ENCODE assay signal across 1 cellular context in the genomic region with DNA sequence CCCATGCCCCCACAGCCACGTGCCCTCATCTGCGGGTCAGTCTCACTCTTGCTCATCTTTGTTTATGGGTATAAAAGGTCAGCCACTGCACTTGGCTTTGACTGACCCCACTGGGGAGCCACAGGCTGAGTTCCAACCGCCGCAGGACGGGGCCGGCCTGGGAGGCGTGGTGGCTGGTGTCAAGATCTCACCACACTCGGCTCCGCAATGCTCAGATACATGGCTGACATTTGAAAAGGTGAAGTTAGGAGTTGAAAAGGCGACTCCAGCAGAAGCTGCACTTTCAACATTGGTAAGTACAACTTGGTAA.
TF ChIP-seq lines count a peak whose summit lies in the region.

No MANE protein-coding gene starts in this region.

TF ChIP-seq in H1, 55 proteins besides CTCF, POLR2A, EP300 and RAD21:
- TF ChIP-seq NANOG (IDR thresholded peaks at IDR 0.05; ENCODE audit: insufficient read depth, low read depth, low read length, poor library complexity, severe bottlenecking) (no peak), TEAD4 (IDR thresholded peaks at IDR 0.05; ENCODE audit: low read depth, low read length) (no peak), RBBP5 (IDR thresholded peaks at IDR 0.05; ENCODE audit: borderline replicate concordance, low read depth, low read length) (no peak), BACH1 (IDR thresholded peaks at IDR 0.05; ENCODE audit: low read length) (no peak), CREB1 (IDR thresholded peaks at IDR 0.05) (no peak), CBX5 (IDR thresholded peaks at IDR 0.05; ENCODE audit: low read depth, low read length) (no peak), CBX8 (IDR thresholded peaks at IDR 0.05; ENCODE audit: borderline replicate concordance, low read depth, low read length) (no peak), YY1 (IDR thresholded peaks at IDR 0.05; ENCODE audit: low read depth, low read length) (no peak), PHF8 (conservative IDR thresholded peaks at IDR 0.05; ENCODE audit: low read depth, low read length) (no peak), KDM4A (IDR thresholded peaks at IDR 0.05; ENCODE audit: low read depth, low read length, severe bottlenecking) (no peak), TAF1 (IDR thresholded peaks at IDR 0.05; ENCODE audit: low read depth, low read length) (no peak), EGR1 (IDR thresholded peaks at IDR 0.05; ENCODE audit: borderline replicate concordance, low read depth, low read length) (no peak), POU5F1 (IDR thresholded peaks at IDR 0.05; ENCODE audit: low read depth, low read length) (no peak), GTF2F1 (IDR thresholded peaks at IDR 0.05; ENCODE audit: borderline replicate concordance, low read depth, low read length) (no peak)
- TF ChIP-seq, protein P1, sequence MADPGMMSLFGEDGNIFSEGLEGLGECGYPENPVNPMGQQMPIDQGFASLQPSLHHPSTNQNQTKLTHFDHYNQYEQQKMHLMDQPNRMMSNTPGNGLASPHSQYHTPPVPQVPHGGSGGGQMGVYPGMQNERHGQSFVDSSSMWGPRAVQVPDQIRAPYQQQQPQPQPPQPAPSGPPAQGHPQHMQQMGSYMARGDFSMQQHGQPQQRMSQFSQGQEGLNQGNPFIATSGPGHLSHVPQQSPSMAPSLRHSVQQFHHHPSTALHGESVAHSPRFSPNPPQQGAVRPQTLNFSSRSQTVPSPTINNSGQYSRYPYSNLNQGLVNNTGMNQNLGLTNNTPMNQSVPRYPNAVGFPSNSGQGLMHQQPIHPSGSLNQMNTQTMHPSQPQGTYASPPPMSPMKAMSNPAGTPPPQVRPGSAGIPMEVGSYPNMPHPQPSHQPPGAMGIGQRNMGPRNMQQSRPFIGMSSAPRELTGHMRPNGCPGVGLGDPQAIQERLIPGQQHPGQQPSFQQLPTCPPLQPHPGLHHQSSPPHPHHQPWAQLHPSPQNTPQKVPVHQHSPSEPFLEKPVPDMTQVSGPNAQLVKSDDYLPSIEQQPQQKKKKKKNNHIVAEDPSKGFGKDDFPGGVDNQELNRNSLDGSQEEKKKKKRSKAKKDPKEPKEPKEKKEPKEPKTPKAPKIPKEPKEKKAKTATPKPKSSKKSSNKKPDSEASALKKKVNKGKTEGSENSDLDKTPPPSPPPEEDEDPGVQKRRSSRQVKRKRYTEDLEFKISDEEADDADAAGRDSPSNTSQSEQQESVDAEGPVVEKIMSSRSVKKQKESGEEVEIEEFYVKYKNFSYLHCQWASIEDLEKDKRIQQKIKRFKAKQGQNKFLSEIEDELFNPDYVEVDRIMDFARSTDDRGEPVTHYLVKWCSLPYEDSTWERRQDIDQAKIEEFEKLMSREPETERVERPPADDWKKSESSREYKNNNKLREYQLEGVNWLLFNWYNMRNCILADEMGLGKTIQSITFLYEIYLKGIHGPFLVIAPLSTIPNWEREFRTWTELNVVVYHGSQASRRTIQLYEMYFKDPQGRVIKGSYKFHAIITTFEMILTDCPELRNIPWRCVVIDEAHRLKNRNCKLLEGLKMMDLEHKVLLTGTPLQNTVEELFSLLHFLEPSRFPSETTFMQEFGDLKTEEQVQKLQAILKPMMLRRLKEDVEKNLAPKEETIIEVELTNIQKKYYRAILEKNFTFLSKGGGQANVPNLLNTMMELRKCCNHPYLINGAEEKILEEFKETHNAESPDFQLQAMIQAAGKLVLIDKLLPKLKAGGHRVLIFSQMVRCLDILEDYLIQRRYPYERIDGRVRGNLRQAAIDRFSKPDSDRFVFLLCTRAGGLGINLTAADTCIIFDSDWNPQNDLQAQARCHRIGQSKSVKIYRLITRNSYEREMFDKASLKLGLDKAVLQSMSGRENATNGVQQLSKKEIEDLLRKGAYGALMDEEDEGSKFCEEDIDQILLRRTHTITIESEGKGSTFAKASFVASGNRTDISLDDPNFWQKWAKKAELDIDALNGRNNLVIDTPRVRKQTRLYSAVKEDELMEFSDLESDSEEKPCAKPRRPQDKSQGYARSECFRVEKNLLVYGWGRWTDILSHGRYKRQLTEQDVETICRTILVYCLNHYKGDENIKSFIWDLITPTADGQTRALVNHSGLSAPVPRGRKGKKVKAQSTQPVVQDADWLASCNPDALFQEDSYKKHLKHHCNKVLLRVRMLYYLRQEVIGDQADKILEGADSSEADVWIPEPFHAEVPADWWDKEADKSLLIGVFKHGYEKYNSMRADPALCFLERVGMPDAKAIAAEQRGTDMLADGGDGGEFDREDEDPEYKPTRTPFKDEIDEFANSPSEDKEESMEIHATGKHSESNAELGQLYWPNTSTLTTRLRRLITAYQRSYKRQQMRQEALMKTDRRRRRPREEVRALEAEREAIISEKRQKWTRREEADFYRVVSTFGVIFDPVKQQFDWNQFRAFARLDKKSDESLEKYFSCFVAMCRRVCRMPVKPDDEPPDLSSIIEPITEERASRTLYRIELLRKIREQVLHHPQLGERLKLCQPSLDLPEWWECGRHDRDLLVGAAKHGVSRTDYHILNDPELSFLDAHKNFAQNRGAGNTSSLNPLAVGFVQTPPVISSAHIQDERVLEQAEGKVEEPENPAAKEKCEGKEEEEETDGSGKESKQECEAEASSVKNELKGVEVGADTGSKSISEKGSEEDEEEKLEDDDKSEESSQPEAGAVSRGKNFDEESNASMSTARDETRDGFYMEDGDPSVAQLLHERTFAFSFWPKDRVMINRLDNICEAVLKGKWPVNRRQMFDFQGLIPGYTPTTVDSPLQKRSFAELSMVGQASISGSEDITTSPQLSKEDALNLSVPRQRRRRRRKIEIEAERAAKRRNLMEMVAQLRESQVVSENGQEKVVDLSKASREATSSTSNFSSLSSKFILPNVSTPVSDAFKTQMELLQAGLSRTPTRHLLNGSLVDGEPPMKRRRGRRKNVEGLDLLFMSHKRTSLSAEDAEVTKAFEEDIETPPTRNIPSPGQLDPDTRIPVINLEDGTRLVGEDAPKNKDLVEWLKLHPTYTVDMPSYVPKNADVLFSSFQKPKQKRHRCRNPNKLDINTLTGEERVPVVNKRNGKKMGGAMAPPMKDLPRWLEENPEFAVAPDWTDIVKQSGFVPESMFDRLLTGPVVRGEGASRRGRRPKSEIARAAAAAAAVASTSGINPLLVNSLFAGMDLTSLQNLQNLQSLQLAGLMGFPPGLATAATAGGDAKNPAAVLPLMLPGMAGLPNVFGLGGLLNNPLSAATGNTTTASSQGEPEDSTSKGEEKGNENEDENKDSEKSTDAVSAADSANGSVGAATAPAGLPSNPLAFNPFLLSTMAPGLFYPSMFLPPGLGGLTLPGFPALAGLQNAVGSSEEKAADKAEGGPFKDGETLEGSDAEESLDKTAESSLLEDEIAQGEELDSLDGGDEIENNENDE (IDR thresholded peaks at IDR 0.05; ENCODE audit: insufficient replicate concordance, low read length), result no peak
- TF ChIP-seq, protein P2, sequence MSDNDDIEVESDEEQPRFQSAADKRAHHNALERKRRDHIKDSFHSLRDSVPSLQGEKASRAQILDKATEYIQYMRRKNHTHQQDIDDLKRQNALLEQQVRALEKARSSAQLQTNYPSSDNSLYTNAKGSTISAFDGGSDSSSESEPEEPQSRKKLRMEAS (IDR thresholded peaks at IDR 0.05), result no peak
TF ChIP-seq in H1: peak in this region for 0.
